In genomic region chr12:22626429-22626828, GRCh38 we compare ENCODE assay signal across 8 cellular contexts. TPM values are rescaled to one million over a fixed set of nuclear protein-coding genes. Genes with fewer than 3 reads are reported as not detected.
DNase-seq lines count a peak whose midpoint lies in the region; ATAC-seq and TF ChIP-seq lines count a peak whose summit lies in the region.

No MANE protein-coding gene starts in this region.

- H3K4me3 ChIP-seq in GM08714 (ENCODE audit: low read length): peak overlapping the region; percentile 92; the same call in 1 of the 2 replicates
- H3K4me3 ChIP-seq in left lung: peak overlapping the region; percentile 72 to 74
- peak overlapping the region; percentile 65 to 82 (median 70) for H3K4me3 ChIP-seq in stomach

- intact Hi-C loops in left lung (cut with DNase I) (no loop called here), stomach (cut with DNase I; ENCODE audit: low total_unique reads) (no loop called here)

- H3K9me3 ChIP-seq in KOPT-K1 (ENCODE audit: insufficient read depth, low read length, poor library complexity, severe bottlenecking) (no peaks in the 10 kb centered on the region), left lung (no peaks in the 10 kb centered on the region), stomach (no peaks in the 10 kb centered on the region)

- peak; percentile 27 for DNase-seq in amniotic stem cell (lab: John Stamatoyannopoulos, UW)
- DNase-seq in left lung: no peak
- DNase-seq in stomach: no peak
- no peak for DNase-seq in epidermal melanocyte (ENCODE audit: insufficient read length, low spot score)
- no peak for DNase-seq in HPDE6-E6E7 (ENCODE audit: extremely low spot score)

- peak; percentile 48 for ATAC-seq in GM21447 (IDR thresholded peaks at IDR 0.05; ENCODE audit: unreplicated experiment)
- peak; percentile 27 for ATAC-seq in left lung

- H3K4me1 ChIP-seq in left lung (peaks cover 15 to 50% of the 10 kb centered on the region in 2 donors), stomach (peaks cover 0 to 56% (median 24%) of the 10 kb centered on the region in 4 donors)

- H3K27ac ChIP-seq in KOPT-K1 (ENCODE audit: low read depth, low read length, poor library complexity, severe bottlenecking) (peak overlapping the region; percentile 87), left lung (peak overlapping the region; percentile 95 to 98), stomach (peak overlapping the region in 4 of 5 donors; percentile 97 to 99 (median 98))

- no peak for TF ChIP-seq POLR2A in stomach (IDR thresholded peaks at IDR 0.05)

- 4 to 8% (median 7%) methylated on average over 4 of the region's 4 CpGs for WGBS in stomach, 5 donors

- H3K36me3 ChIP-seq in KOPT-K1 (ENCODE audit: insufficient read depth, low read length) (peaks cover 10% of the 10 kb centered on the region), left lung (no peaks in the 10 kb centered on the region), stomach (peaks cover 0 to 4% (median 0%) of the 10 kb centered on the region in 4 donors)

- no peak for TF ChIP-seq EP300 in stomach (IDR thresholded peaks at IDR 0.05)

- no peaks in the 10 kb centered on the region for H3K27me3 ChIP-seq in left lung
- no peaks in the 10 kb centered on the region for H3K27me3 ChIP-seq in stomach

- TF ChIP-seq CTCF in left lung (IDR thresholded peaks at IDR 0.05) (no peak), stomach (IDR thresholded peaks at IDR 0.05) (no peak)

RNA-seq across cellular contexts. Expression of gene ETNK1, which starts 1.5 kb away (rescaled TPM):
- total RNA-seq in left lung (10 to 100 TPM; 66.0 to 71.6 TPM), stomach (100 to 1,000 TPM in 2 of 5 donors, 10 to 100 TPM in 3; 35.3 to 168 (median 51.9) TPM)
- 10 to 100 TPM in 2 of 3 donors, 1 to 10 TPM in 1; 7.5 to 28.9 (median 21.4) TPM for polyA plus RNA-seq in stomach
